3 cellular contexts compared by ENCODE assay signal in the genomic region with DNA sequence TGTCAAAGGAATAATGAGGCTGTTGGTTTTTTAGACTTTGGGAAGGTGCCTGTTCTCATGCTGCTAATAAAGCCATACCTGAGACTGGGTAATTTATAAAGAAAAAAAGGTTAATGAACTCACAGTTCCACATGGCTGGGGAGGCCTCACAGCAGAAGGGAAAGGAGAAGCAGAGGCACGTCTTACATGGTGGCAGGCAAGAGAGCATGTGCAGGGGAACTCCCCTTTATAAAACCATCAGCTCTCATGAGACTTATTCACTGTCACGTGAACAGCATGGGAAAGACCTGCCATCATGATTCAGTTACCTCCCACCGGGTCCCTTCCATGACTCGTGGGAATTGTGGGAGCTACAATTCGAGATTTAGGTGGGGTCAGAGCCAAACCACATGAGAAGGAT. TPM values are rescaled to one million over a fixed set of nuclear protein-coding genes. Genes with fewer than 3 reads are reported as not detected.
"Had no signal": no experiment of that assay in that cellular context is flagged by ENCODE, and none has a peak within 500 bp of the region (broad histone marks: within the 10 kb centered on the region; RNA-seq: fewer than 3 reads in every experiment).

No MANE protein-coding gene starts in this region.

RNA-seq across cellular contexts. Expression of a gene that starts 37.7 kb away (rescaled TPM):
- total RNA-seq: activated CD4-positive, alpha-beta T cell treated with anti-CD3 and anti-CD28 coated beads, Interleukin-2, amount 10 ng/mL, durations not matched to agents 7 days and 5 days; activated CD8-positive, alpha-beta memory T cell treated with anti-CD3 and anti-CD28 coated beads, Interleukin-2, amount 10 ng/mL, durations not matched to agents 7 days and 5 days; activated CD8-positive, alpha-beta T cell treated with anti-CD3 and anti-CD28 coated beads, Interleukin-2, amount 10 ng/mL, durations not matched to agents 7 days and 5 days had no signal
